1 cellular context compared by ENCODE assay signal in the genomic region with DNA sequence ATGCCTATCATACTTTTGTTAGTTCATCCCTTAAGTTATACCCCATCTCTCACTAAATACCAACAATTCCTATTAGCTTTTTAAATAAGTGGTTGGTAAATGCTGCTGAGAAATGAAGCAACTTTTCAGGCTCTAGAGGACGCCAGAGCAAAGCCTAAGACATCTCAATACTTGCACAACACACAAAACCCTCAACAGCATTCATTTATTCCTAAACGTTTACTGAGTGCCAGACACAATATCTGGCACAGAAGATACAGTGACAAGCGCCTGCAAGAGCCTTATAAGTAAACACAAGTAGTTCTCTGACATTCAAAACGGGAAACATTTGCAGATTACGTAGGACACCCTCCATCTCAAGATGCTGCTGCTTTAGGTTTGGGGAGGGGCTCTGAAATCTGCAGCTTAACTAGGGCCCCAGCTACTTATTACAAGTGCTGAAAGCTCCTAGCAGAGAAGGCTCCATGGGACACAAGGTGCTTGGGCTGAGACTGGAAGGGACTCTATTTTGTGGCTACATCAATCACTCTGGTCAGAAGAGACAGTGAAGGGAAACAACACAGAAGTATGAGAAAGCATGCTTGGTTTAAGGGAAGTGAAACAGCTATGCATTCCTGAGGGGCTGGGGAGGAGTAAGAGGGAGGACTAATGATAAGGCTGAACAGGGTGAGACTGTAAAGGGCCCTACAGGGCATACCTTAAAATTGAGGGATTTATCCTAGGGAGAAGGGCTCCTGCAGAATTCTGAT.
TF ChIP-seq lines count a peak whose summit lies in the region.

No MANE protein-coding gene starts in this region.

TF ChIP-seq in GM12878, 131 proteins besides CTCF, POLR2A, EP300 and RAD21 (continued from another document and continues in another):
- TF ChIP-seq, protein P1, sequence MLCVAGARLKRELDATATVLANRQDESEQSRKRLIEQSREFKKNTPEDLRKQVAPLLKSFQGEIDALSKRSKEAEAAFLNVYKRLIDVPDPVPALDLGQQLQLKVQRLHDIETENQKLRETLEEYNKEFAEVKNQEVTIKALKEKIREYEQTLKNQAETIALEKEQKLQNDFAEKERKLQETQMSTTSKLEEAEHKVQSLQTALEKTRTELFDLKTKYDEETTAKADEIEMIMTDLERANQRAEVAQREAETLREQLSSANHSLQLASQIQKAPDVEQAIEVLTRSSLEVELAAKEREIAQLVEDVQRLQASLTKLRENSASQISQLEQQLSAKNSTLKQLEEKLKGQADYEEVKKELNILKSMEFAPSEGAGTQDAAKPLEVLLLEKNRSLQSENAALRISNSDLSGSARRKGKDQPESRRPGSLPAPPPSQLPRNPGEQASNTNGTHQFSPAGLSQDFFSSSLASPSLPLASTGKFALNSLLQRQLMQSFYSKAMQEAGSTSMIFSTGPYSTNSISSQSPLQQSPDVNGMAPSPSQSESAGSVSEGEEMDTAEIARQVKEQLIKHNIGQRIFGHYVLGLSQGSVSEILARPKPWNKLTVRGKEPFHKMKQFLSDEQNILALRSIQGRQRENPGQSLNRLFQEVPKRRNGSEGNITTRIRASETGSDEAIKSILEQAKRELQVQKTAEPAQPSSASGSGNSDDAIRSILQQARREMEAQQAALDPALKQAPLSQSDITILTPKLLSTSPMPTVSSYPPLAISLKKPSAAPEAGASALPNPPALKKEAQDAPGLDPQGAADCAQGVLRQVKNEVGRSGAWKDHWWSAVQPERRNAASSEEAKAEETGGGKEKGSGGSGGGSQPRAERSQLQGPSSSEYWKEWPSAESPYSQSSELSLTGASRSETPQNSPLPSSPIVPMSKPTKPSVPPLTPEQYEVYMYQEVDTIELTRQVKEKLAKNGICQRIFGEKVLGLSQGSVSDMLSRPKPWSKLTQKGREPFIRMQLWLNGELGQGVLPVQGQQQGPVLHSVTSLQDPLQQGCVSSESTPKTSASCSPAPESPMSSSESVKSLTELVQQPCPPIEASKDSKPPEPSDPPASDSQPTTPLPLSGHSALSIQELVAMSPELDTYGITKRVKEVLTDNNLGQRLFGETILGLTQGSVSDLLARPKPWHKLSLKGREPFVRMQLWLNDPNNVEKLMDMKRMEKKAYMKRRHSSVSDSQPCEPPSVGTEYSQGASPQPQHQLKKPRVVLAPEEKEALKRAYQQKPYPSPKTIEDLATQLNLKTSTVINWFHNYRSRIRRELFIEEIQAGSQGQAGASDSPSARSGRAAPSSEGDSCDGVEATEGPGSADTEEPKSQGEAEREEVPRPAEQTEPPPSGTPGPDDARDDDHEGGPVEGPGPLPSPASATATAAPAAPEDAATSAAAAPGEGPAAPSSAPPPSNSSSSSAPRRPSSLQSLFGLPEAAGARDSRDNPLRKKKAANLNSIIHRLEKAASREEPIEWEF (IDR thresholded peaks at IDR 0.05; ENCODE audit: insufficient replicate concordance, low read depth, low read length), result peak; percentile 81
- TF ChIP-seq STAT3 (IDR thresholded peaks at IDR 0.05; ENCODE audit: low read depth, low read length), result no peak
- TF ChIP-seq GATAD2B (conservative IDR thresholded peaks at IDR 0.05; ENCODE audit: low read depth), result 0 out of 2 replicates have a peak, but pooled peaks have one; percentile 35
- peak; percentile 93 for TF ChIP-seq NBN (IDR thresholded peaks at IDR 0.05)
- peak; percentile 84 for TF ChIP-seq MEF2B (IDR thresholded peaks at IDR 0.05; ENCODE audit: partially characterized antibody, poor library complexity, severe bottlenecking)
- no peak for TF ChIP-seq STAT1 (conservative IDR thresholded peaks at IDR 0.05)
- peak; percentile 60; the same call in 1 of the 2 replicates for TF ChIP-seq CHD2 (IDR thresholded peaks at IDR 0.05; ENCODE audit: borderline replicate concordance, low read depth, low read length)
- TF ChIP-seq KLF5 (IDR thresholded peaks at IDR 0.05; ENCODE audit: partially characterized antibody), result no peak
- TF ChIP-seq, protein P2, sequence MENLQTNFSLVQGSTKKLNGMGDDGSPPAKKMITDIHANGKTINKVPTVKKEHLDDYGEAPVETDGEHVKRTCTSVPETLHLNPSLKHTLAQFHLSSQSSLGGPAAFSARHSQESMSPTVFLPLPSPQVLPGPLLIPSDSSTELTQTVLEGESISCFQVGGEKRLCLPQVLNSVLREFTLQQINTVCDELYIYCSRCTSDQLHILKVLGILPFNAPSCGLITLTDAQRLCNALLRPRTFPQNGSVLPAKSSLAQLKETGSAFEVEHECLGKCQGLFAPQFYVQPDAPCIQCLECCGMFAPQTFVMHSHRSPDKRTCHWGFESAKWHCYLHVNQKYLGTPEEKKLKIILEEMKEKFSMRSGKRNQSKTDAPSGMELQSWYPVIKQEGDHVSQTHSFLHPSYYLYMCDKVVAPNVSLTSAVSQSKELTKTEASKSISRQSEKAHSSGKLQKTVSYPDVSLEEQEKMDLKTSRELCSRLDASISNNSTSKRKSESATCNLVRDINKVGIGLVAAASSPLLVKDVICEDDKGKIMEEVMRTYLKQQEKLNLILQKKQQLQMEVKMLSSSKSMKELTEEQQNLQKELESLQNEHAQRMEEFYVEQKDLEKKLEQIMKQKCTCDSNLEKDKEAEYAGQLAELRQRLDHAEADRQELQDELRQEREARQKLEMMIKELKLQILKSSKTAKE (IDR thresholded peaks at IDR 0.05; ENCODE audit: low read depth, poor library complexity, severe bottlenecking), result peak; percentile 69
- no peak for TF ChIP-seq CEBPB (IDR thresholded peaks at IDR 0.05; ENCODE audit: borderline replicate concordance in 1 of 2, low read depth in 2 of 2, low read length in 2 of 2)
- TF ChIP-seq BRCA1 (IDR thresholded peaks at IDR 0.05; ENCODE audit: low read depth, low read length), result no peak
- peak; percentile 69 for TF ChIP-seq ATF7 (IDR thresholded peaks at IDR 0.05; ENCODE audit: low read depth)
- TF ChIP-seq SREBF1 (IDR thresholded peaks at IDR 0.05; ENCODE audit: low read length), result no peak
- TF ChIP-seq SMC3 (IDR thresholded peaks at IDR 0.05; ENCODE audit: borderline replicate concordance, low read length), result peak; percentile 20; the same call in 1 of the 2 replicates
- TF ChIP-seq ZNF274 (IDR thresholded peaks at IDR 0.05; ENCODE audit: insufficient read depth, insufficient read length), result no peak
- TF ChIP-seq SIX5 (IDR thresholded peaks at IDR 0.05; ENCODE audit: low read depth, low read length, severe bottlenecking), result no peak
- TF ChIP-seq, protein P3, sequence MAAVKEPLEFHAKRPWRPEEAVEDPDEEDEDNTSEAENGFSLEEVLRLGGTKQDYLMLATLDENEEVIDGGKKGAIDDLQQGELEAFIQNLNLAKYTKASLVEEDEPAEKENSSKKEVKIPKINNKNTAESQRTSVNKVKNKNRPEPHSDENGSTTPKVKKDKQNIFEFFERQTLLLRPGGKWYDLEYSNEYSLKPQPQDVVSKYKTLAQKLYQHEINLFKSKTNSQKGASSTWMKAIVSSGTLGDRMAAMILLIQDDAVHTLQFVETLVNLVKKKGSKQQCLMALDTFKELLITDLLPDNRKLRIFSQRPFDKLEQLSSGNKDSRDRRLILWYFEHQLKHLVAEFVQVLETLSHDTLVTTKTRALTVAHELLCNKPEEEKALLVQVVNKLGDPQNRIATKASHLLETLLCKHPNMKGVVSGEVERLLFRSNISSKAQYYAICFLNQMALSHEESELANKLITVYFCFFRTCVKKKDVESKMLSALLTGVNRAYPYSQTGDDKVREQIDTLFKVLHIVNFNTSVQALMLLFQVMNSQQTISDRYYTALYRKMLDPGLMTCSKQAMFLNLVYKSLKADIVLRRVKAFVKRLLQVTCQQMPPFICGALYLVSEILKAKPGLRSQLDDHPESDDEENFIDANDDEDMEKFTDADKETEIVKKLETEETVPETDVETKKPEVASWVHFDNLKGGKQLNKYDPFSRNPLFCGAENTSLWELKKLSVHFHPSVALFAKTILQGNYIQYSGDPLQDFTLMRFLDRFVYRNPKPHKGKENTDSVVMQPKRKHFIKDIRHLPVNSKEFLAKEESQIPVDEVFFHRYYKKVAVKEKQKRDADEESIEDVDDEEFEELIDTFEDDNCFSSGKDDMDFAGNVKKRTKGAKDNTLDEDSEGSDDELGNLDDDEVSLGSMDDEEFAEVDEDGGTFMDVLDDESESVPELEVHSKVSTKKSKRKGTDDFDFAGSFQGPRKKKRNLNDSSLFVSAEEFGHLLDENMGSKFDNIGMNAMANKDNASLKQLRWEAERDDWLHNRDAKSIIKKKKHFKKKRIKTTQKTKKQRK (IDR thresholded peaks at IDR 0.05; ENCODE audit: low read depth, low read length), result no peak
- no peak for TF ChIP-seq HDAC6 (IDR thresholded peaks at IDR 0.05; ENCODE audit: unreplicated experiment)
- no peak for TF ChIP-seq JUNB (IDR thresholded peaks at IDR 0.05)
- no peak for TF ChIP-seq CBFB (IDR thresholded peaks at IDR 0.05; ENCODE audit: low read depth)
- no peak for TF ChIP-seq NFYA (IDR thresholded peaks at IDR 0.05; ENCODE audit: borderline replicate concordance, low read depth, low read length)
- TF ChIP-seq, protein P4, sequence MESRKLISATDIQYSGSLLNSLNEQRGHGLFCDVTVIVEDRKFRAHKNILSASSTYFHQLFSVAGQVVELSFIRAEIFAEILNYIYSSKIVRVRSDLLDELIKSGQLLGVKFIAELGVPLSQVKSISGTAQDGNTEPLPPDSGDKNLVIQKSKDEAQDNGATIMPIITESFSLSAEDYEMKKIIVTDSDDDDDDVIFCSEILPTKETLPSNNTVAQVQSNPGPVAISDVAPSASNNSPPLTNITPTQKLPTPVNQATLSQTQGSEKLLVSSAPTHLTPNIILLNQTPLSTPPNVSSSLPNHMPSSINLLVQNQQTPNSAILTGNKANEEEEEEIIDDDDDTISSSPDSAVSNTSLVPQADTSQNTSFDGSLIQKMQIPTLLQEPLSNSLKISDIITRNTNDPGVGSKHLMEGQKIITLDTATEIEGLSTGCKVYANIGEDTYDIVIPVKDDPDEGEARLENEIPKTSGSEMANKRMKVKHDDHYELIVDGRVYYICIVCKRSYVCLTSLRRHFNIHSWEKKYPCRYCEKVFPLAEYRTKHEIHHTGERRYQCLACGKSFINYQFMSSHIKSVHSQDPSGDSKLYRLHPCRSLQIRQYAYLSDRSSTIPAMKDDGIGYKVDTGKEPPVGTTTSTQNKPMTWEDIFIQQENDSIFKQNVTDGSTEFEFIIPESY (IDR thresholded peaks at IDR 0.05), result no peak
- TF ChIP-seq, protein P5, sequence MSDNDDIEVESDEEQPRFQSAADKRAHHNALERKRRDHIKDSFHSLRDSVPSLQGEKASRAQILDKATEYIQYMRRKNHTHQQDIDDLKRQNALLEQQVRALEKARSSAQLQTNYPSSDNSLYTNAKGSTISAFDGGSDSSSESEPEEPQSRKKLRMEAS (IDR thresholded peaks at IDR 0.05; ENCODE audit: low read depth, low read length), result peak; percentile 44; the same call in 1 of the 2 replicates
- no peak for TF ChIP-seq NRF1 (conservative IDR thresholded peaks at IDR 0.05; ENCODE audit: low read depth, low read length)
- no peak for TF ChIP-seq RAD51 (IDR thresholded peaks at IDR 0.05)
- TF ChIP-seq BHLHE40 (IDR thresholded peaks at IDR 0.05; ENCODE audit: borderline replicate concordance in 1 of 2, low read depth in 2 of 2, low read length in 1 of 2), result peak; percentile 76 to 78
- TF ChIP-seq RBBP5 (conservative IDR thresholded peaks at IDR 0.05), result no peak
- TF ChIP-seq, protein P6, sequence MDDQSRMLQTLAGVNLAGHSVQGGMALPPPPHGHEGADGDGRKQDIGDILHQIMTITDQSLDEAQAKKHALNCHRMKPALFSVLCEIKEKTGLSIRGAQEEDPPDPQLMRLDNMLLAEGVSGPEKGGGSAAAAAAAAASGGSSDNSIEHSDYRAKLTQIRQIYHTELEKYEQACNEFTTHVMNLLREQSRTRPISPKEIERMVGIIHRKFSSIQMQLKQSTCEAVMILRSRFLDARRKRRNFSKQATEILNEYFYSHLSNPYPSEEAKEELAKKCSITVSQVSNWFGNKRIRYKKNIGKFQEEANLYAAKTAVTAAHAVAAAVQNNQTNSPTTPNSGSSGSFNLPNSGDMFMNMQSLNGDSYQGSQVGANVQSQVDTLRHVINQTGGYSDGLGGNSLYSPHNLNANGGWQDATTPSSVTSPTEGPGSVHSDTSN (IDR thresholded peaks at IDR 0.05; ENCODE audit: insufficient replicate concordance, low read depth, low read length), result peak; percentile 86
- TF ChIP-seq DPF2 (IDR thresholded peaks at IDR 0.05), result peak; percentile 82
- no peak for TF ChIP-seq JUND (IDR thresholded peaks at IDR 0.05; ENCODE audit: low read depth, low read length)
- TF ChIP-seq BMI1 (IDR thresholded peaks at IDR 0.05; ENCODE audit: borderline replicate concordance), result peak; percentile 32; the same call in 1 of the 2 replicates
- TF ChIP-seq YY1 (IDR thresholded peaks at IDR 0.05; ENCODE audit: low read depth, low read length), result no peak
- peak in 1 of 2 experiments; percentile 58; a peak in 1 of 4 replicates for TF ChIP-seq ETV6 (conservative IDR thresholded peaks at IDR 0.05 in 1 of 2, IDR thresholded peaks at IDR 0.05 in 1 of 2; ENCODE audit: borderline replicate concordance in 1 of 2, low read depth in 1 of 2)
- TF ChIP-seq, protein P7, sequence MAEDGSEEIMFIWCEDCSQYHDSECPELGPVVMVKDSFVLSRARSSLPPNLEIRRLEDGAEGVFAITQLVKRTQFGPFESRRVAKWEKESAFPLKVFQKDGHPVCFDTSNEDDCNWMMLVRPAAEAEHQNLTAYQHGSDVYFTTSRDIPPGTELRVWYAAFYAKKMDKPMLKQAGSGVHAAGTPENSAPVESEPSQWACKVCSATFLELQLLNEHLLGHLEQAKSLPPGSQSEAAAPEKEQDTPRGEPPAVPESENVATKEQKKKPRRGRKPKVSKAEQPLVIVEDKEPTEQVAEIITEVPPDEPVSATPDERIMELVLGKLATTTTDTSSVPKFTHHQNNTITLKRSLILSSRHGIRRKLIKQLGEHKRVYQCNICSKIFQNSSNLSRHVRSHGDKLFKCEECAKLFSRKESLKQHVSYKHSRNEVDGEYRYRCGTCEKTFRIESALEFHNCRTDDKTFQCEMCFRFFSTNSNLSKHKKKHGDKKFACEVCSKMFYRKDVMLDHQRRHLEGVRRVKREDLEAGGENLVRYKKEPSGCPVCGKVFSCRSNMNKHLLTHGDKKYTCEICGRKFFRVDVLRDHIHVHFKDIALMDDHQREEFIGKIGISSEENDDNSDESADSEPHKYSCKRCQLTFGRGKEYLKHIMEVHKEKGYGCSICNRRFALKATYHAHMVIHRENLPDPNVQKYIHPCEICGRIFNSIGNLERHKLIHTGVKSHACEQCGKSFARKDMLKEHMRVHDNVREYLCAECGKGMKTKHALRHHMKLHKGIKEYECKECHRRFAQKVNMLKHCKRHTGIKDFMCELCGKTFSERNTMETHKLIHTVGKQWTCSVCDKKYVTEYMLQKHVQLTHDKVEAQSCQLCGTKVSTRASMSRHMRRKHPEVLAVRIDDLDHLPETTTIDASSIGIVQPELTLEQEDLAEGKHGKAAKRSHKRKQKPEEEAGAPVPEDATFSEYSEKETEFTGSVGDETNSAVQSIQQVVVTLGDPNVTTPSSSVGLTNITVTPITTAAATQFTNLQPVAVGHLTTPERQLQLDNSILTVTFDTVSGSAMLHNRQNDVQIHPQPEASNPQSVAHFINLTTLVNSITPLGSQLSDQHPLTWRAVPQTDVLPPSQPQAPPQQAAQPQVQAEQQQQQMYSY (CRISPR knock-in tag; IDR thresholded peaks at IDR 0.05), result no peak
- TF ChIP-seq, protein P8, sequence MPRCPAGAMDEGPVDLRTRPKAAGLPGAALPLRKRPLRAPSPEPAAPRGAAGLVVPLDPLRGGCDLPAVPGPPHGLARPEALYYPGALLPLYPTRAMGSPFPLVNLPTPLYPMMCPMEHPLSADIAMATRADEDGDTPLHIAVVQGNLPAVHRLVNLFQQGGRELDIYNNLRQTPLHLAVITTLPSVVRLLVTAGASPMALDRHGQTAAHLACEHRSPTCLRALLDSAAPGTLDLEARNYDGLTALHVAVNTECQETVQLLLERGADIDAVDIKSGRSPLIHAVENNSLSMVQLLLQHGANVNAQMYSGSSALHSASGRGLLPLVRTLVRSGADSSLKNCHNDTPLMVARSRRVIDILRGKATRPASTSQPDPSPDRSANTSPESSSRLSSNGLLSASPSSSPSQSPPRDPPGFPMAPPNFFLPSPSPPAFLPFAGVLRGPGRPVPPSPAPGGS (IDR thresholded peaks at IDR 0.05; ENCODE audit: borderline replicate concordance, insufficient read depth, low read depth, low read length, poor library complexity, severe bottlenecking), result peak; percentile 61
- TF ChIP-seq SUPT20H (IDR thresholded peaks at IDR 0.05; ENCODE audit: borderline replicate concordance, control insufficient read depth, low read depth, low read length), result no peak
- TF ChIP-seq HDGF (IDR thresholded peaks at IDR 0.05), result peak; percentile 72; the same call in 1 of the 2 replicates
